In genomic region chr2:237603718-237604362, GRCh38 we compare ENCODE assay signal across 1 cellular context.
TF ChIP-seq lines count a peak whose summit lies in the region.

No MANE protein-coding gene starts in this region.

TF ChIP-seq in HepG2, 621 proteins besides CTCF, POLR2A, EP300 and RAD21 (continued from another document and continues in another):
- no peak for TF ChIP-seq LBX2 (CRISPR knock-in tag; IDR thresholded peaks at IDR 0.05; ENCODE audit: borderline replicate concordance)
- TF ChIP-seq IRF2 (CRISPR knock-in tag; IDR thresholded peaks at IDR 0.05) = peak; percentile 51; the same call in 1 of the 2 replicates
- TF ChIP-seq HNRNPL (IDR thresholded peaks at IDR 0.05; ENCODE audit: low read depth, low read length) = no peak
- 0 out of 2 replicates have a peak, but pooled peaks have one; percentile 35 for TF ChIP-seq ATF1 (CRISPR knock-in tag; IDR thresholded peaks at IDR 0.05)
- no peak for TF ChIP-seq TFE3 (CRISPR knock-in tag; IDR thresholded peaks at IDR 0.05)
- TF ChIP-seq PHF21A (CRISPR knock-in tag; IDR thresholded peaks at IDR 0.05) = no peak
- TF ChIP-seq ZNF780A (CRISPR knock-in tag; IDR thresholded peaks at IDR 0.05) = no peak
- TF ChIP-seq THAP8 (CRISPR knock-in tag; IDR thresholded peaks at IDR 0.05; ENCODE audit: borderline replicate concordance) = no peak
- TF ChIP-seq RFX5 (IDR thresholded peaks at IDR 0.05; ENCODE audit: low read depth, low read length) = no peak
- no peak for TF ChIP-seq POLR2G (IDR thresholded peaks at IDR 0.05; ENCODE audit: low read depth, low read length)
- 0 out of 2 replicates have a peak, but pooled peaks have one; percentile 4 for TF ChIP-seq TFAP4 (IDR thresholded peaks at IDR 0.05; ENCODE audit: borderline replicate concordance, low read depth)
- peak; percentile 36; the same call in 1 of the 2 replicates for TF ChIP-seq BCL6 (CRISPR knock-in tag; IDR thresholded peaks at IDR 0.05)
- no peak for TF ChIP-seq ZNF234 (CRISPR knock-in tag; conservative IDR thresholded peaks at IDR 0.05)
- no peak for TF ChIP-seq YY1 (IDR thresholded peaks at IDR 0.05; ENCODE audit: insufficient read depth, insufficient replicate concordance, low read depth, low read length)
- no peak for TF ChIP-seq SOX6 (IDR thresholded peaks at IDR 0.05)
- no peak for TF ChIP-seq SOX6 (CRISPR knock-in tag; IDR thresholded peaks at IDR 0.05)
- TF ChIP-seq RFX1 (IDR thresholded peaks at IDR 0.05) = no peak
- no peak for TF ChIP-seq KAT2B (IDR thresholded peaks at IDR 0.05; ENCODE audit: borderline replicate concordance, low read depth, low read length)
- no peak for TF ChIP-seq DBP (CRISPR knock-in tag; IDR thresholded peaks at IDR 0.05; ENCODE audit: not compliant biosample characterization)
- TF ChIP-seq CEBPB (IDR thresholded peaks at IDR 0.05; ENCODE audit: borderline replicate concordance, low read depth, low read length) = no peak
- no peak for TF ChIP-seq ZSCAN12 (CRISPR knock-in tag; IDR thresholded peaks at IDR 0.05)
- TF ChIP-seq ZBTB26 (CRISPR knock-in tag; IDR thresholded peaks at IDR 0.05; ENCODE audit: borderline replicate concordance) = peak; percentile 75; the same call in 1 of the 2 replicates
- no peak for TF ChIP-seq PATZ1 (CRISPR knock-in tag; IDR thresholded peaks at IDR 0.05)
- TF ChIP-seq ZNF503 (CRISPR knock-in tag; IDR thresholded peaks at IDR 0.05) = no peak
- TF ChIP-seq ZNF572 (CRISPR knock-in tag; IDR thresholded peaks at IDR 0.05) = no peak
- TF ChIP-seq SMARCE1 (IDR thresholded peaks at IDR 0.05; ENCODE audit: borderline replicate concordance) = no peak
- TF ChIP-seq NKX3-1 (CRISPR knock-in tag; IDR thresholded peaks at IDR 0.05) = no peak
- TF ChIP-seq GRHL1 (CRISPR knock-in tag; conservative IDR thresholded peaks at IDR 0.05) = no peak
- no peak for TF ChIP-seq ZMYM4 (CRISPR knock-in tag; IDR thresholded peaks at IDR 0.05)
- no peak for TF ChIP-seq REXO4 (CRISPR knock-in tag; IDR thresholded peaks at IDR 0.05; ENCODE audit: borderline replicate concordance)
- peak; percentile 25; the same call in 1 of the 2 replicates for TF ChIP-seq BORCS8-MEF2B (CRISPR knock-in tag; IDR thresholded peaks at IDR 0.05)
- TF ChIP-seq ZNF225 (CRISPR knock-in tag; IDR thresholded peaks at IDR 0.05) = peak; percentile 46; the same call in 1 of the 2 replicates
- TF ChIP-seq ARNTL (CRISPR knock-in tag; IDR thresholded peaks at IDR 0.05) = no peak
- TF ChIP-seq CREM (IDR thresholded peaks at IDR 0.05) = no peak
- no peak for TF ChIP-seq CREM (CRISPR knock-in tag; IDR thresholded peaks at IDR 0.05)
- TF ChIP-seq ZNF350 (CRISPR knock-in tag; IDR thresholded peaks at IDR 0.05; ENCODE audit: borderline replicate concordance, low read depth) = 0 out of 2 replicates have a peak, but pooled peaks have one; percentile 17
- TF ChIP-seq GABPB1 (CRISPR knock-in tag; IDR thresholded peaks at IDR 0.05) = 0 out of 2 replicates have a peak, but pooled peaks have one; percentile 28
- 0 out of 2 replicates have a peak, but pooled peaks have one; percentile 56 for TF ChIP-seq ZNF580 (CRISPR knock-in tag; IDR thresholded peaks at IDR 0.05; ENCODE audit: borderline replicate concordance, low read depth)
- no peak for TF ChIP-seq CERS6 (CRISPR knock-in tag; IDR thresholded peaks at IDR 0.05)
- TF ChIP-seq ZNF510 (CRISPR knock-in tag; IDR thresholded peaks at IDR 0.05; ENCODE audit: low read depth) = no peak
- no peak for TF ChIP-seq ZNF776 (CRISPR knock-in tag; IDR thresholded peaks at IDR 0.05)
- TF ChIP-seq SRSF1 (optimal IDR thresholded peaks at IDR 0.05; ENCODE audit: low read depth, low read length) = no peak
- no peak for TF ChIP-seq ZNF773 (CRISPR knock-in tag; IDR thresholded peaks at IDR 0.05; ENCODE audit: borderline replicate concordance)
- 0 out of 2 replicates have a peak, but pooled peaks have one; percentile 26 for TF ChIP-seq YEATS2 (CRISPR knock-in tag; IDR thresholded peaks at IDR 0.05; ENCODE audit: borderline replicate concordance)
- peak; percentile 77 for TF ChIP-seq BCL3 (CRISPR knock-in tag; IDR thresholded peaks at IDR 0.05)
- TF ChIP-seq MAF1 (CRISPR knock-in tag; IDR thresholded peaks at IDR 0.05; ENCODE audit: borderline replicate concordance) = no peak
- TF ChIP-seq TFDP1 (CRISPR knock-in tag; IDR thresholded peaks at IDR 0.05; ENCODE audit: borderline replicate concordance) = no peak
